ENCODE assay signal across 1 cellular context in the genomic region with DNA sequence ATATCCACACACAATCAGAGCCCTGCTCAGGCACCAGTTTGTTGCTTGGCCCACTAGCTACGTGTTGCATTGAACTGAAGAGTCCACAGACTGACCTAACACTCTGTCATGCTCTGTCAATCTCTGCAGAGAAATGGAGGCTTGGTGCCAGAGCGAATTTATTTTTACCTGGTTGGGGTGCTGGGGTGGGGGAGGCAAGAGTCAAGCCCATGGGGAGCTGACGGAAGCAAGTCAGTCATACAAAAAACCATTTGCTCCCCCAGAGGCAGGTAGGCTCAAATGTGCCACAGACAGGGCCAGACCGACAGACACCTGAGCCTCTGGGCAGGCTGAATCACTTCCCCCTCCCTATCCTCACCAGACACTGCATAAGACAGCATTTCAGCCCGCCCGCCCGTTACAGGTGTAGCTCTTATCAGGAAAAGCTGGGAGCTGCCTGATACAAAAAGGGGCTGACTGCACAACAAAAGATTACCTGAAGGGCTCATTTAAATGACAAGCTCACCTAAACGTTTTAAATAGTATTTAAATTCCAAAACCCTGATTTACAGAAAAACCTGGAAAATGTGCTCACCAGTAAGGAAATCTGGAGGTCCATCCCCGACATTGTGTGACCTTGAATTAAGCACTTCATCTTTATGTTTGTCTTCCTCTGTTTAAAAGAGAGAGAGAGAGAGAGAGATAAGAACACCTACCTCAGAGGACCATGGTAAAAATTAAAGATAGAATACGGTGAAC.
TF ChIP-seq lines count a peak whose summit lies in the region.

No MANE protein-coding gene starts in this region.

TF ChIP-seq in K562, 482 proteins besides CTCF, POLR2A, EP300 and RAD21 (continued from another document):
- TF ChIP-seq, protein P1, sequence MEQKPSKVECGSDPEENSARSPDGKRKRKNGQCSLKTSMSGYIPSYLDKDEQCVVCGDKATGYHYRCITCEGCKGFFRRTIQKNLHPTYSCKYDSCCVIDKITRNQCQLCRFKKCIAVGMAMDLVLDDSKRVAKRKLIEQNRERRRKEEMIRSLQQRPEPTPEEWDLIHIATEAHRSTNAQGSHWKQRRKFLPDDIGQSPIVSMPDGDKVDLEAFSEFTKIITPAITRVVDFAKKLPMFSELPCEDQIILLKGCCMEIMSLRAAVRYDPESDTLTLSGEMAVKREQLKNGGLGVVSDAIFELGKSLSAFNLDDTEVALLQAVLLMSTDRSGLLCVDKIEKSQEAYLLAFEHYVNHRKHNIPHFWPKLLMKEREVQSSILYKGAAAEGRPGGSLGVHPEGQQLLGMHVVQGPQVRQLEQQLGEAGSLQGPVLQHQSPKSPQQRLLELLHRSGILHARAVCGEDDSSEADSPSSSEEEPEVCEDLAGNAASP (IDR thresholded peaks at IDR 0.05), result no peak
- TF ChIP-seq, protein P2, sequence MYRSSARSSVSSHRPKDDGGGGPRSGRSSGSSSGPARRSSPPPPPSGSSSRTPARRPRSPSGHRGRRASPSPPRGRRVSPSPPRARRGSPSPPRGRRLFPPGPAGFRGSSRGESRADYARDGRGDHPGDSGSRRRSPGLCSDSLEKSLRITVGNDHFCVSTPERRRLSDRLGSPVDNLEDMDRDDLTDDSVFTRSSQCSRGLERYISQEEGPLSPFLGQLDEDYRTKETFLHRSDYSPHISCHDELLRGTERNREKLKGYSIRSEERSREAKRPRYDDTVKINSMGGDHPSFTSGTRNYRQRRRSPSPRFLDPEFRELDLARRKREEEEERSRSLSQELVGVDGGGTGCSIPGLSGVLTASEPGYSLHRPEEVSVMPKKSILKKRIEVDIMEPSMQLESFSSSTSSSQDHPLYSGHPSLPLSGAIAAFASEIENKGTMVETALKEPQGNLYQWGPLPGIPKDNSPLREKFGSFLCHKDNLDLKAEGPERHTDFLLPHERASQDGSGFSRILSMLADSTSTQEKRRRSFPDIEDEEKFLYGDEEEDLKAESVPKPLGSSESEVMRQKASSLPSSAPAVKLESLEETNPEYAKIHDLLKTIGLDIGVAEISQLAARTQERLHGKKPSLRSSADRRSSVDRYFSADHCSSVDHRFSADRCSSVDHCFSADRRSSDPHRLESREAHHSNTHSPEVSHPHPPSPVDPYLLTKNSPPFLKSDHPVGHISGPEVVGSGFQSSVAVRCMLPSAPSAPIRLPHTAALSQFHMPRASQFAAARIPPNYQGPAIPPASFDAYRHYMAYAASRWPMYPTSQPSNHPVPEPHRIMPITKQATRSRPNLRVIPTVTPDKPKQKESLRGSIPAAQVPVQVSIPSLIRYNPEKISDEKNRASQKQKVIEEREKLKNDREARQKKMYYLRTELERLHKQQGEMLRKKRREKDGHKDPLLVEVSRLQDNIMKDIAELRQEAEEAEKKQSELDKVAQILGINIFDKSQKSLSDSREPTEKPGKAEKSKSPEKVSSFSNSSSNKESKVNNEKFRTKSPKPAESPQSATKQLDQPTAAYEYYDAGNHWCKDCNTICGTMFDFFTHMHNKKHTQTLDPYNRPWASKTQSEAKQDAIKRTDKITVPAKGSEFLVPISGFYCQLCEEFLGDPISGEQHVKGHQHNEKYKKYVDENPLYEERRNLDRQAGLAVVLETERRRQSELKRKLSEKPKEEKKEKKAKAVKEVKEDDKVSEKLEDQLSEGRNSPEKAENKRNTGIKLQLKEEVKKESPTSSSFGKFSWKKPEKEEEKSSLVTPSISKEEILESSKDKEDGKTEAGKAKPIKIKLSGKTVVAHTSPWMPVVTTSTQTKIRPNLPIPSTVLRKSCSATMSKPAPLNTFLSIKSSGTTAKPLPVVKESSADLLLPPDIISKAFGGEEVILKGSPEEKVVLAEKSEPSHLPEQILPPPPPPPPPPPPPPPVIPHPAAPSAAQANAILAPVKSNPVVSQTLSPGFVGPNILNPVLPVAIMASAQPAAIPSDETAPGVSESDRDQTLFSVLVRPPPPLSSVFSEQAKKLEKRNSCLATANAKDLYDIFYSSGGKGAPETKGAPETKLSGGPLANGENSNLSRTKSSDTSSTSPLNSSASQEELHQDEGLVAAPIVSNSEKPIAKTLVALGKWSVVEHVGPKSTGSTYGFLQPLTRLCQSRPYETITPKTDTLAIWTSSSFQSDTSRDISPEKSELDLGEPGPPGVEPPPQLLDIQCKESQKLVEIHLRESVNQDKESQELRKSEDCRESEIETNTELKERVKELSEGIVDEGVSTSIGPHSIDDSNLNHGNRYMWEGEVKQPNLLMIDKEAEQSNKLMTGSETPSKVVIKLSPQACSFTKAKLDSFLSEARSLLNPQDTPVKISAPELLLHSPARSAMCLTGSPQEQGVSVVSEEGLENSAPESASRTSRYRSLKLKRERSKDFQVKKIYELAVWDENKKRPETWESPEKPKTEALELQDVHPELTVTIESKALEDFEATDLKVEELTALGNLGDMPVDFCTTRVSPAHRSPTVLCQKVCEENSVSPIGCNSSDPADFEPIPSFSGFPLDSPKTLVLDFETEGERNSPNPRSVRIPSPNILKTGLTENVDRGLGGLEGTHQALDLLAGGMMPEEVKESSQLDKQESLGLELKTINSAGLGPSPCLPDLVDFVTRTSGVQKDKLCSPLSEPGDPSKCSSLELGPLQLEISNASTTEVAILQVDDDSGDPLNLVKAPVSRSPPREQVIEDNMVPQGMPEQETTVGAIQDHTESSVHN (IDR thresholded peaks at IDR 0.05; ENCODE audit: borderline replicate concordance in 1 of 2, low read depth in 1 of 2), result no peak
- TF ChIP-seq PHB2 (IDR thresholded peaks at IDR 0.05; ENCODE audit: low read depth) (0 out of 2 replicates have a peak, but pooled peaks have one; percentile 15), ZNF175 (CRISPR knock-in tag; IDR thresholded peaks at IDR 0.05; ENCODE audit: low read depth) (no peak), ZNF311 (CRISPR knock-in tag; IDR thresholded peaks at IDR 0.05) (no peak), HNRNPL (IDR thresholded peaks at IDR 0.05; ENCODE audit: low read depth, low read length) (no peak), RCOR1 (IDR thresholded peaks at IDR 0.05; ENCODE audit: borderline replicate concordance in 1 of 2, low read depth in 2 of 2, low read length in 2 of 2) (peak in 1 of 2 experiments; percentile 55; a peak in 2 of 4 replicates), ZBTB1 (CRISPR knock-in tag; IDR thresholded peaks at IDR 0.05; ENCODE audit: borderline replicate concordance, low read depth) (no peak), POLR2AphosphoS5 (IDR thresholded peaks at IDR 0.05; ENCODE audit: control insufficient read depth, insufficient read depth, low read depth, low read length) (peak; percentile 82), SMAD4 (CRISPR knock-in tag; conservative IDR thresholded peaks at IDR 0.05) (peak; percentile 84), BRCA1 (IDR thresholded peaks at IDR 0.05) (no peak), BRCA1 (CRISPR knock-in tag; IDR thresholded peaks at IDR 0.05) (no peak)
- TF ChIP-seq, protein P3, sequence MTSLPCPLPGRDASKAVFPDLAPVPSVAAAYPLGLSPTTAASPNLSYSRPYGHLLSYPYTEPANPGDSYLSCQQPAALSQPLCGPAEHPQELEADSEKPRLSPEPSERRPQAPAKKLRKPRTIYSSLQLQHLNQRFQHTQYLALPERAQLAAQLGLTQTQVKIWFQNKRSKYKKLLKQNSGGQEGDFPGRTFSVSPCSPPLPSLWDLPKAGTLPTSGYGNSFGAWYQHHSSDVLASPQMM (CRISPR knock-in tag; IDR thresholded peaks at IDR 0.05), result no peak
- TF ChIP-seq, protein P4, sequence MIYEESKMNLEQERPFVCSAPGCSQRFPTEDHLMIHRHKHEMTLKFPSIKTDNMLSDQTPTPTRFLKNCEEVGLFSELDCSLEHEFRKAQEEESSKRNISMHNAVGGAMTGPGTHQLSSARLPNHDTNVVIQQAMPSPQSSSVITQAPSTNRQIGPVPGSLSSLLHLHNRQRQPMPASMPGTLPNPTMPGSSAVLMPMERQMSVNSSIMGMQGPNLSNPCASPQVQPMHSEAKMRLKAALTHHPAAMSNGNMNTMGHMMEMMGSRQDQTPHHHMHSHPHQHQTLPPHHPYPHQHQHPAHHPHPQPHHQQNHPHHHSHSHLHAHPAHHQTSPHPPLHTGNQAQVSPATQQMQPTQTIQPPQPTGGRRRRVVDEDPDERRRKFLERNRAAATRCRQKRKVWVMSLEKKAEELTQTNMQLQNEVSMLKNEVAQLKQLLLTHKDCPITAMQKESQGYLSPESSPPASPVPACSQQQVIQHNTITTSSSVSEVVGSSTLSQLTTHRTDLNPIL (CRISPR knock-in tag; IDR thresholded peaks at IDR 0.05), result no peak
